ENCODE assay signal across 8 cellular contexts in genomic region chr3:50611464-50612233, GRCh38. TPM values are rescaled to one million over a fixed set of nuclear protein-coding genes. Genes with fewer than 3 reads are reported as not detected.
DNase-seq lines count a peak whose midpoint lies in the region; ATAC-seq and TF ChIP-seq lines count a peak whose summit lies in the region.

Gene CISH, minus strand, starts transcription at chr3:50611774. Its CDS starts 124 bp downstream, at chr3:50611650.

- intact Hi-C loops in CD4-positive, alpha-beta T cell (cut with DNase I, micrococcal nuclease) = loop anchor here (1.0 to 10.0 kb wide), 7 partner anchors 19 to 413 kb away; partner anchors contain the start of gene ZMYND10 (in 2 of the 2)
- intact Hi-C loops in activated CD4-positive, alpha-beta memory T cell treated with anti-CD3 and anti-CD28 coated beads for 36 hours (cut with micrococcal nuclease) = loop anchor here (1.0 to 5.0 kb wide), 4 partner anchors 10 to 259 kb away; partner anchors contain the start of genes CYB561D2 and NPRL2
- intact Hi-C loops in lower lobe of right lung (cut with DNase I) = loop anchor here (5.0 kb wide), 1 partner anchor 39 kb away; no protein-coding TSS in a partner anchor

- peak; percentile 83 to 90 (median 88) for DNase-seq in CD4-positive, alpha-beta T cell
- DNase-seq in NCI-H774 (lab: John Stamatoyannopoulos, UW) = peak; percentile 49
- peak; percentile 99 for DNase-seq in activated CD4-positive, alpha-beta memory T cell treated with anti-CD3 and anti-CD28 coated beads for 36 hours
- DNase-seq in lower lobe of right lung = peak; percentile 98
- DNase-seq in stimulated activated CD4-positive, alpha-beta T cell treated with anti-CD3 and anti-CD28 coated beads, TNF-alpha, amount 100 ng/mL, for 24 hours (ENCODE audit: low read depth in 3 of 3) = peak; percentile 97 to 99 (median 97)

- peak within 1 kb of the TSS; percentile 88 to 97 for H3K9ac ChIP-seq in duodenal mucosa (ENCODE audit: low read depth in 1 of 2, low read length in 2 of 2)

- H3K4me1 ChIP-seq in duodenal mucosa (ENCODE audit: control insufficient read depth in 1 of 2, insufficient read depth in 2 of 2, low read length in 2 of 2) = peaks cover 50 to 67% of the 10 kb centered on the region in 2 donors
- peaks cover 76% of the 10 kb centered on the region for H3K4me1 ChIP-seq in lower lobe of right lung

- H3K4me3 ChIP-seq in duodenal mucosa (ENCODE audit: low read depth in 1 of 2, low read length in 2 of 2) (peak within 1 kb of the TSS; percentile 89 to 92), lower lobe of right lung (peak within 1 kb of the TSS; percentile 83)

- POLR2A ChIA-PET in CD4-positive, alpha-beta T cell (lab: Charles Lee) = interaction anchor here (0.6 to 20.8 kb wide), 11 partner anchors 8 to 889 kb away, joined by 3 to 446 read pairs (median 4); partner anchors contain the start of genes C3orf18, DCAF1, HEMK1 and MANF
- POLR2A ChIA-PET in activated CD4-positive, alpha-beta memory T cell treated with anti-CD3 and anti-CD28 coated beads for 36 hours (lab: Charles Lee) = interaction anchor here (0.6 to 24.8 kb wide), 9 partner anchors 11 to 774 kb away, joined by 3 to 1013 read pairs (median 4); partner anchors contain the start of genes C3orf18, HEMK1 and MANF

- TF ChIP-seq CTCF in CD4-positive, alpha-beta T cell (IDR thresholded peaks at IDR 0.05) = peak; percentile 34
- peak; percentile 73 for TF ChIP-seq CTCF in lower lobe of right lung (IDR thresholded peaks at IDR 0.05)

- peak within 1 kb of the TSS; percentile 89 for H3K27ac ChIP-seq in CD4-positive, alpha-beta T cell (ENCODE audit: low read depth, low read length)
- H3K27ac ChIP-seq in duodenal mucosa (ENCODE audit: low read depth, low read length) = peak within 1 kb of the TSS; percentile 89
- H3K27ac ChIP-seq in lower lobe of right lung = peak within 1 kb of the TSS; percentile 91

- no peaks in the 10 kb centered on the region for H3K27me3 ChIP-seq in CD4-positive, alpha-beta T cell (ENCODE audit: control insufficient read depth, insufficient read depth, low read length)
- H3K27me3 ChIP-seq in duodenal mucosa (ENCODE audit: control insufficient read depth in 1 of 2, insufficient read depth in 2 of 2, low read length in 2 of 2) (no peaks in the 10 kb centered on the region), lower lobe of right lung (ENCODE audit: low read depth) (no peaks in the 10 kb centered on the region)

- peaks cover 77% of the 10 kb centered on the region for H3K4me1 Mint-ChIP-seq in CD4-positive, alpha-beta T cell (ENCODE audit: low read depth)
- H3K4me1 Mint-ChIP-seq in activated CD4-positive, alpha-beta memory T cell treated with anti-CD3 and anti-CD28 coated beads for 36 hours (ENCODE audit: low read depth) = peaks cover 39% of the 10 kb centered on the region

- peak within 1 kb of the TSS; percentile 93 for H3K27ac Mint-ChIP-seq in CD4-positive, alpha-beta T cell
- H3K27ac Mint-ChIP-seq in activated CD4-positive, alpha-beta memory T cell treated with anti-CD3 and anti-CD28 coated beads for 36 hours = peak within 1 kb of the TSS; percentile 100

- H3K9me3 Mint-ChIP-seq in CD4-positive, alpha-beta T cell = no peaks in the 10 kb centered on the region
- H3K9me3 Mint-ChIP-seq in activated CD4-positive, alpha-beta memory T cell treated with anti-CD3 and anti-CD28 coated beads for 36 hours = no peaks in the 10 kb centered on the region

- peaks cover 47% of the 10 kb centered on the region for H3K36me3 Mint-ChIP-seq in CD4-positive, alpha-beta T cell (ENCODE audit: low read depth)
- peaks cover 92% of the 10 kb centered on the region for H3K36me3 Mint-ChIP-seq in activated CD4-positive, alpha-beta memory T cell treated with anti-CD3 and anti-CD28 coated beads for 36 hours

- H3K4me3 Mint-ChIP-seq in CD4-positive, alpha-beta T cell = peak within 1 kb of the TSS; percentile 96
- H3K4me3 Mint-ChIP-seq in activated CD4-positive, alpha-beta memory T cell treated with anti-CD3 and anti-CD28 coated beads for 36 hours = peak within 1 kb of the TSS; percentile 98

- CTCF ChIA-PET in CD4-positive, alpha-beta T cell (lab: Charles Lee) = interaction anchor here (0.9 to 9.7 kb wide), 8 partner anchors 9 to 41 kb away, joined by 3 to 234 read pairs (median 4); partner anchors contain the start of genes C3orf18 and HEMK1
- CTCF ChIA-PET in activated CD4-positive, alpha-beta memory T cell treated with anti-CD3 and anti-CD28 coated beads for 36 hours (lab: Charles Lee) = interaction anchor here (0.7 to 20.7 kb wide), 10 partner anchors 9 to 778 kb away, joined by 3 to 908 read pairs (median 6); partner anchors contain the start of genes C3orf18 and HEMK1

- H3K27me3 Mint-ChIP-seq in CD4-positive, alpha-beta T cell = no peaks in the 10 kb centered on the region
- H3K27me3 Mint-ChIP-seq in activated CD4-positive, alpha-beta memory T cell treated with anti-CD3 and anti-CD28 coated beads for 36 hours = peaks cover 6% of the 10 kb centered on the region

- peak; percentile 68 for ATAC-seq in CD4-positive, alpha-beta T cell (ENCODE audit: poor library complexity)
- ATAC-seq in GM19324 (IDR thresholded peaks at IDR 0.05; ENCODE audit: low FRiP score, unreplicated experiment) = peak; percentile 71
- peak; percentile 67 for ATAC-seq in HG03460 (IDR thresholded peaks at IDR 0.05; ENCODE audit: unreplicated experiment)
- peak; percentile 86 to 89 for ATAC-seq in lower lobe of right lung

- H3K36me3 ChIP-seq in duodenal mucosa (ENCODE audit: control insufficient read depth in 1 of 2, insufficient read depth in 2 of 2, low read length in 2 of 2) = peaks cover 22 to 23% of the 10 kb centered on the region in 2 donors
- peaks cover 17% of the 10 kb centered on the region for H3K36me3 ChIP-seq in lower lobe of right lung

- no peaks in the 10 kb centered on the region for H3K9me3 ChIP-seq in CD4-positive, alpha-beta T cell (ENCODE audit: control insufficient read depth, low read length)
- no peaks in the 10 kb centered on the region for H3K9me3 ChIP-seq in duodenal mucosa (ENCODE audit: control insufficient read depth in 1 of 2, low read length in 2 of 2)
- no peaks in the 10 kb centered on the region for H3K9me3 ChIP-seq in lower lobe of right lung

RNA-seq across cellular contexts. Expression of gene CISH, which starts in this region (rescaled TPM):
- total RNA-seq in CD4-positive, alpha-beta T cell = 1 to 10 TPM; 3.5 to 3.7 TPM
- 100 to 1,000 TPM; 319 TPM for total RNA-seq in activated CD4-positive, alpha-beta memory T cell treated with anti-CD3 and anti-CD28 coated beads for 36 hours
- total RNA-seq in lower lobe of right lung = 48.8 TPM

Comparison
In these comparisons a context has a peak if more than half of its experiments do, and no peak if none do; other contexts are left out.
1. Peak in every context shown above with its lines: DNase-seq, ATAC-seq, H3K4me3 ChIP-seq and H3K27ac ChIP-seq.
2. RNA of gene CISH (total RNA-seq): 319 TPM in activated CD4-positive, alpha-beta memory T cell treated with anti-CD3 and anti-CD28 coated beads for 36 hours and 48.8 TPM in lower lobe of right lung (single experiment); 3.5 to 3.7 TPM in CD4-positive, alpha-beta T cell; every median in the first group is over 10 times any median in the second.
3. DNase-seq: peak in every context shown above with its lines; median percentile 99 in activated CD4-positive, alpha-beta memory T cell treated with anti-CD3 and anti-CD28 coated beads for 36 hours; 98 in lower lobe of right lung; 97 in stimulated activated CD4-positive, alpha-beta T cell treated with anti-CD3 and anti-CD28 coated beads, TNF-alpha, amount 100 ng/mL, for 24 hours; 88 in CD4-positive, alpha-beta T cell; 49 in NCI-H774.